8 cellular contexts compared by ENCODE assay signal in genomic region chrX:15468036-15468435, GRCh38. TPM values are rescaled to one million over a fixed set of nuclear protein-coding genes. Genes with fewer than 3 reads are reported as not detected.
A peak's percentile ranks its signal among the peaks of the same experiment; 100 is the strongest.
DNase-seq lines count a peak whose midpoint lies in the region; ATAC-seq and TF ChIP-seq lines count a peak whose summit lies in the region.

No MANE protein-coding gene starts in this region.

- peak; percentile 4 for DNase-seq in activated CD4-positive, alpha-beta T cell treated with anti-CD3 and anti-CD28 coated beads for 36 hours
- no peak for DNase-seq in activated CD4-positive, alpha-beta T cell treated with anti-CD3 and anti-CD28 coated beads for 4 hours
- DNase-seq in fibroblast of gingiva (ENCODE audit: low read depth) = peak; percentile 86
- no peak for DNase-seq in LoVo (ENCODE audit: low spot score)
- DNase-seq in DMS153 treated with DMSO at 0.1 percent for 48 hours (lab: John Stamatoyannopoulos, UW; ENCODE audit: unreplicated experiment) = no peak
- DNase-seq in CD8-positive, alpha-beta T cell = no peak

- no peak overlapping the region for H3K27ac ChIP-seq in OCI-LY1 (ENCODE audit: low read depth, low read length, poor library complexity, severe bottlenecking)
- no peak overlapping the region for H3K27ac ChIP-seq in parathyroid adenoma
- H3K27ac ChIP-seq in CD8-positive, alpha-beta T cell (ENCODE audit: low read depth, low read length) = no peak overlapping the region

- no peaks in the 10 kb centered on the region for H4K20me1 ChIP-seq in OCI-LY1 (ENCODE audit: insufficient read depth, low read length)

- H3K36me3 Mint-ChIP-seq in activated CD4-positive, alpha-beta T cell treated with anti-CD3 and anti-CD28 coated beads for 36 hours (ENCODE audit: low read depth) = no peaks in the 10 kb centered on the region
- no peaks in the 10 kb centered on the region for H3K36me3 Mint-ChIP-seq in CD8-positive, alpha-beta T cell

- H3K79me2 ChIP-seq in OCI-LY1 (ENCODE audit: insufficient read depth, low read length) (no peaks in the 10 kb centered on the region), parathyroid adenoma (no peaks in the 10 kb centered on the region)

- H3K9ac ChIP-seq in OCI-LY1 (ENCODE audit: low read length) = no peak overlapping the region
- H3K9ac ChIP-seq in parathyroid adenoma = no peak overlapping the region

- CTCF ChIA-PET in activated CD4-positive, alpha-beta T cell treated with anti-CD3 and anti-CD28 coated beads for 36 hours (lab: Charles Lee) = interaction anchor here (1.4 to 4.2 kb wide), 2 partner anchors 9 to 119 kb away, joined by 3 to 32 read pairs; no protein-coding TSS in a partner anchor
- CTCF ChIA-PET in CD8-positive, alpha-beta T cell (lab: Charles Lee) = interaction anchor here (0.6 to 1.0 kb wide), 3 partner anchors 121 to 1466 kb away, joined by 3 to 4 read pairs (median 4); no protein-coding TSS in a partner anchor

- no peak overlapping the region for H2AFZ ChIP-seq in OCI-LY1 (ENCODE audit: low read length)
- H2AFZ ChIP-seq in parathyroid adenoma = no peak overlapping the region

- no peak overlapping the region for H3K4me3 Mint-ChIP-seq in activated CD4-positive, alpha-beta T cell treated with anti-CD3 and anti-CD28 coated beads for 36 hours
- H3K4me3 Mint-ChIP-seq in CD8-positive, alpha-beta T cell = no peak overlapping the region

- H3K9me3 ChIP-seq in OCI-LY1 (ENCODE audit: low read length) (no peaks in the 10 kb centered on the region), parathyroid adenoma (ENCODE audit: control insufficient read depth, low read length) (no peaks in the 10 kb centered on the region)
- H3K9me3 ChIP-seq in CD8-positive, alpha-beta T cell (ENCODE audit: low read length) = no peaks in the 10 kb centered on the region

- peak; percentile 44; the same call in 1 of the 2 replicates for TF ChIP-seq CTCF in OCI-LY1 (IDR thresholded peaks at IDR 0.05; ENCODE audit: low read length)
- TF ChIP-seq CTCF in parathyroid adenoma (IDR thresholded peaks at IDR 0.05) = peak; percentile 13
- no peak for TF ChIP-seq CTCF in CD8-positive, alpha-beta T cell (IDR thresholded peaks at IDR 0.05)

- no peaks in the 10 kb centered on the region for H3F3A ChIP-seq in OCI-LY1 (ENCODE audit: insufficient read depth, low read length)

- H3K27ac Mint-ChIP-seq in activated CD4-positive, alpha-beta T cell treated with anti-CD3 and anti-CD28 coated beads for 36 hours = no peak overlapping the region
- no peak overlapping the region for H3K27ac Mint-ChIP-seq in CD8-positive, alpha-beta T cell

- H3K27me3 ChIP-seq in OCI-LY1 (ENCODE audit: insufficient read depth, low read length) (no peaks in the 10 kb centered on the region), parathyroid adenoma (ENCODE audit: control insufficient read depth, insufficient read depth, low read length) (no peaks in the 10 kb centered on the region)
- H3K27me3 ChIP-seq in CD8-positive, alpha-beta T cell (ENCODE audit: insufficient read depth, low read length) = no peaks in the 10 kb centered on the region

- H3K27me3 Mint-ChIP-seq in activated CD4-positive, alpha-beta T cell treated with anti-CD3 and anti-CD28 coated beads for 36 hours = no peaks in the 10 kb centered on the region
- peaks cover 3% of the 10 kb centered on the region for H3K27me3 Mint-ChIP-seq in CD8-positive, alpha-beta T cell (ENCODE audit: low read depth)

- POLR2A ChIA-PET in activated CD4-positive, alpha-beta T cell treated with anti-CD3 and anti-CD28 coated beads for 36 hours (lab: Charles Lee) = no interaction called here
- POLR2A ChIA-PET in CD8-positive, alpha-beta T cell (lab: Charles Lee) = no interaction called here

- no peaks in the 10 kb centered on the region for H3K9me2 ChIP-seq in OCI-LY1 (ENCODE audit: low read depth, low read length)

- intact Hi-C loops in activated CD4-positive, alpha-beta T cell treated with anti-CD3 and anti-CD28 coated beads for 36 hours (cut with DNase I, micrococcal nuclease) = loop anchor here (1.0 to 5.0 kb wide), 5 partner anchors 119 to 1431 kb away; no protein-coding TSS in a partner anchor
- intact Hi-C loops in CD8-positive, alpha-beta T cell (cut with DNase I, micrococcal nuclease) = loop anchor here (2.0 to 5.0 kb wide), 4 partner anchors 119 to 1431 kb away; no protein-coding TSS in a partner anchor

- peak; percentile 33 for ATAC-seq in activated CD4-positive, alpha-beta T cell treated with anti-CD3 and anti-CD28 coated beads for 36 hours
- ATAC-seq in CD8-positive, alpha-beta T cell = no peak

- H3K4me2 ChIP-seq in OCI-LY1 (ENCODE audit: low read length) (no peak overlapping the region), parathyroid adenoma (ENCODE audit: low read length) (no peak overlapping the region)

- H3K4me3 ChIP-seq in OCI-LY1 (ENCODE audit: low read depth, low read length, poor library complexity, severe bottlenecking) (no peak overlapping the region), parathyroid adenoma (ENCODE audit: low read depth, low read length) (no peak overlapping the region)
- H3K4me3 ChIP-seq in CD8-positive, alpha-beta T cell (ENCODE audit: low read depth, low read length) = no peak overlapping the region

- H3K9me3 Mint-ChIP-seq in activated CD4-positive, alpha-beta T cell treated with anti-CD3 and anti-CD28 coated beads for 36 hours (ENCODE audit: low read depth) = no peaks in the 10 kb centered on the region
- no peaks in the 10 kb centered on the region for H3K9me3 Mint-ChIP-seq in CD8-positive, alpha-beta T cell

- H3K36me3 ChIP-seq in OCI-LY1 (ENCODE audit: insufficient read depth, low read length) = no peaks in the 10 kb centered on the region
- H3K36me3 ChIP-seq in parathyroid adenoma (ENCODE audit: control insufficient read depth, insufficient read depth, low read length) = no peaks in the 10 kb centered on the region
- no peaks in the 10 kb centered on the region for H3K36me3 ChIP-seq in CD8-positive, alpha-beta T cell (ENCODE audit: insufficient read depth, low read length)

- no peaks in the 10 kb centered on the region for H3K4me1 ChIP-seq in OCI-LY1 (ENCODE audit: insufficient read depth, low read length, severe bottlenecking)
- H3K4me1 ChIP-seq in parathyroid adenoma = no peaks in the 10 kb centered on the region
- H3K4me1 ChIP-seq in CD8-positive, alpha-beta T cell (ENCODE audit: insufficient read depth, low read length) = no peaks in the 10 kb centered on the region

- H3K4me1 Mint-ChIP-seq in activated CD4-positive, alpha-beta T cell treated with anti-CD3 and anti-CD28 coated beads for 36 hours = peaks cover 3% of the 10 kb centered on the region
- no peaks in the 10 kb centered on the region for H3K4me1 Mint-ChIP-seq in CD8-positive, alpha-beta T cell (ENCODE audit: low read depth)

RNA-seq across cellular contexts. Expression of gene PIR, which starts 25.1 kb away (rescaled TPM):
- 1 to 10 TPM; 1.4 to 2.3 TPM for total RNA-seq in activated CD4-positive, alpha-beta T cell treated with anti-CD3 and anti-CD28 coated beads for 36 hours
- total RNA-seq in CD8-positive, alpha-beta T cell = not detected

RNA-seq across cellular contexts. Expression of gene BMX, which starts 32.6 kb away (rescaled TPM):
- total RNA-seq in activated CD4-positive, alpha-beta T cell treated with anti-CD3 and anti-CD28 coated beads for 36 hours = not detected
- total RNA-seq in CD8-positive, alpha-beta T cell = not detected

Comparison
In these comparisons a context has a peak if more than half of its experiments do, and no peak if none do; other contexts are left out.
1. DNase-seq: peak in activated CD4-positive, alpha-beta T cell treated with anti-CD3 and anti-CD28 coated beads for 36 hours (single experiment) and fibroblast of gingiva (single experiment); none in activated CD4-positive, alpha-beta T cell treated with anti-CD3 and anti-CD28 coated beads for 4 hours (0 of 2), LoVo (single experiment), DMS153 treated with DMSO at 0.1 percent for 48 hours (single experiment) and CD8-positive, alpha-beta T cell (0 of 7).